7 cellular contexts compared by ENCODE assay signal in the genomic region with DNA sequence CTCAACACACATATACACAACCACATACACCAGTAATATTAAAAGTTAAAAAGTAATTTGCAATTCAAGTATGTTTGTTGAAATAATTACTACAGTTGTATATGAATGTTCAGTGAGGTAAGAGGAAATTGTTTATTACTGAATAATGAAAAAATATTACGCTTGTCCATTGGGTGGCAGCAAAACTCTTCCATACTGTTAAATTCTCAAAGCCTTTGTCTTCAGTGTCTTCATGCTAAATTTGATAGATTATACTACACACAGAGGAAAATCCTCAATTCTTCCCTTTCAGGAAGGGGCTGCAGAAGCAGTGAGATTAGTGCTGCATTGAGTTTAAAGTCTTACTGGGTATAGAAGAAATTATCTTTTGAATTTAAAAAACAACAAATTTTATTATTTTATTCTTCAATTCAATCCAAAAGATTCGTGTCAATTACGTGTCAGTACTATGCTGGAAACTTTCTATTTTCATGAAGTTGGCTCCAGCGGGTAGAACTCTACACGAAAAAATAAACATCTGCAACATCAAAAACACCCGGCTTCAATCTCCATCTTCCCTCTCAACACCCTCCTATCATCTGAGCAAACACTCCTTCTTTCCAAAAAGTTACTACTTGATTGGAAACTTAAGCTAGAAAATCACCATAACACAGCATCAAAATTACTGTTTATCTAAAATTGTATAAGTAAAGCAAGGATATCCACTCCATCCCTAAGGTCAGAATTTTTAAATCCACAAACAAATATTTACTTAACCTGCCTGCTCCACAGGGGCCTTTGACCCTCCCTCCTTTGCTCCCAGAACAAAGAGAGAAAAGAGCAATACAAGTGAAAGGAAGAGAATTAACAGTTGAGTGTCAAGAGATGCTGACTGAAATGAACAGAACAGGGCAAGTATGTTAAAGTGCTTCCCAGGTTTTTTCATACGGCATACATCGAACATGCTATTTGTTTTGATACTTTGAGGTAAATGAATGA. TPM values are rescaled to one million over a fixed set of nuclear protein-coding genes. Genes with fewer than 3 reads are reported as not detected.
DNase-seq lines count a peak whose midpoint lies in the region; ATAC-seq and TF ChIP-seq lines count a peak whose summit lies in the region.

No MANE protein-coding gene starts in this region.

- DNase-seq in DMS53 treated with DMSO at 0.1 percent for 48 hours (lab: John Stamatoyannopoulos, UW; ENCODE audit: unreplicated experiment), result peak; percentile 82
- DNase-seq in NCI-H2081 treated with DMSO at 0.1 percent for 48 hours (lab: John Stamatoyannopoulos, UW), result peak; percentile 16
- DNase-seq in adrenal gland, result peak in 1 of 7 donors; percentile 12
- no peak for DNase-seq in left ventricle myocardium superior
- peak; percentile 91 for DNase-seq in superior temporal gyrus (ENCODE audit: extremely low spot score)

- intact Hi-C loops in adrenal gland (cut with DNase I) (loop anchor here in 1 of 2 donors (5.0 to 10.0 kb wide), 3 partner anchors 64 to 631 kb away; no protein-coding TSS in a partner anchor), left ventricle myocardium superior (cut with micrococcal nuclease) (loop anchor here (10.0 kb wide), 1 partner anchor 631 kb away; no protein-coding TSS in a partner anchor)

- no peaks in the 10 kb centered on the region for H3K4me1 ChIP-seq in adrenal gland (replicated peaks in 1 of 2)

- no peak for TF ChIP-seq POLR2A in adrenal gland (IDR thresholded peaks at IDR 0.05)

- H3K36me3 ChIP-seq in adrenal gland (replicated peaks in 1 of 2), result no peaks in the 10 kb centered on the region

- H3K4me3 ChIP-seq in adrenal gland, result no peak overlapping the region

- no peaks in the 10 kb centered on the region for H3K27me3 ChIP-seq in adrenal gland

- 54 to 66% (median 59%) methylated on average over 8 of the region's 8 CpGs for WGBS in adrenal gland, 4 donors

- peak; percentile 36 to 77 (median 66) for TF ChIP-seq CTCF in adrenal gland (IDR thresholded peaks at IDR 0.05)

- ATAC-seq in GM21529 (IDR thresholded peaks at IDR 0.05; ENCODE audit: unreplicated experiment) (peak; percentile 53), left ventricle myocardium superior (peak; percentile 39), HG03139 (IDR thresholded peaks at IDR 0.05; ENCODE audit: unreplicated experiment) (no peak)

- H3K9me3 ChIP-seq in adrenal gland (replicated peaks in 1 of 3), result no peaks in the 10 kb centered on the region

- no peak overlapping the region for H3K27ac ChIP-seq in adrenal gland

RNA-seq across cellular contexts. Expression of gene TES, which starts 37.0 kb away (rescaled TPM):
- total RNA-seq in adrenal gland (10 to 100 TPM in 7 of 8 donors, 1 to 10 TPM in 1; 8.7 to 21.8 (median 14.8) TPM), left ventricle myocardium superior (26.2 TPM)
- polyA plus RNA-seq in adrenal gland, result 10 to 100 TPM in 2 of 3 donors, 1 to 10 TPM in 1; 3.9 to 13.7 (median 10.7) TPM
